ENCODE assay signal across 8 cellular contexts in genomic region chr6:7390218-7390878, GRCh38. TPM values are rescaled to one million over a fixed set of nuclear protein-coding genes. Genes with fewer than 3 reads are reported as not detected.
DNase-seq lines count a peak whose midpoint lies in the region; ATAC-seq and TF ChIP-seq lines count a peak whose summit lies in the region.

No MANE protein-coding gene starts in this region.

- peaks cover 19% of the 10 kb centered on the region for H3F3A ChIP-seq in MM.1S (ENCODE audit: insufficient read depth, low read length)

- no peaks in the 10 kb centered on the region for H3K9me3 ChIP-seq in MM.1S (replicated peaks; ENCODE audit: insufficient read depth, low read length)

- H3K9me3 Mint-ChIP-seq in chondrocyte (ENCODE audit: low read depth), result no peaks in the 10 kb centered on the region
- no peaks in the 10 kb centered on the region for H3K9me3 Mint-ChIP-seq in naive thymus-derived CD8-positive, alpha-beta T cell

- H3K79me2 ChIP-seq in MM.1S (ENCODE audit: low read length), result peaks cover 25% of the 10 kb centered on the region

- H3K4me3 ChIP-seq in MM.1S (ENCODE audit: low read length), result peak overlapping the region; percentile 84

- peaks cover 50% of the 10 kb centered on the region for H3K4me1 Mint-ChIP-seq in chondrocyte (ENCODE audit: low read depth)
- H3K4me1 Mint-ChIP-seq in naive thymus-derived CD8-positive, alpha-beta T cell, result peaks cover 26 to 52% (median 50%) of the 10 kb centered on the region in 4 donors

- DNase-seq in ELF-1 (ENCODE audit: low read depth, low spot score) (peak; percentile 25), MM.1S (no peak), chondrocyte (ENCODE audit: low spot score) (no peak), C1 segment of cervical spinal cord (lab: John Stamatoyannopoulos, UW) (no peak), left colon (no peak), NCI-H2081 treated with DMSO at 0.1 percent for 48 hours (lab: John Stamatoyannopoulos, UW) (no peak)
- no peak for DNase-seq in naive thymus-derived CD8-positive, alpha-beta T cell

- ATAC-seq in GM21576 (IDR thresholded peaks at IDR 0.05; ENCODE audit: unreplicated experiment) (peak; percentile 18), left colon (no peak)
- ATAC-seq in naive thymus-derived CD8-positive, alpha-beta T cell, result peak; percentile 7 to 10

- intact Hi-C loops in left colon (cut with DNase I, micrococcal nuclease), result loop anchor here in 1 of 2 donors (10.0 kb wide), 1 partner anchor 106 kb away; no protein-coding TSS in a partner anchor

- H3K4me2 ChIP-seq in MM.1S (ENCODE audit: low read depth, low read length), result peak overlapping the region; percentile 75

- peaks cover 11% of the 10 kb centered on the region for H3K4me1 ChIP-seq in MM.1S (ENCODE audit: low read length)

- H3K4me3 Mint-ChIP-seq in chondrocyte (ENCODE audit: unreplicated experiment), result peak overlapping the region; percentile 90
- peak overlapping the region; percentile 83 to 98 (median 96) for H3K4me3 Mint-ChIP-seq in naive thymus-derived CD8-positive, alpha-beta T cell

- no peaks in the 10 kb centered on the region for H4K20me1 ChIP-seq in MM.1S (ENCODE audit: insufficient read depth, low read length)

- POLR2A ChIA-PET in naive thymus-derived CD8-positive, alpha-beta T cell (lab: Charles Lee), result interaction anchor here (1.3 to 3.4 kb wide), 4 partner anchors 10 to 200 kb away, joined by 3 to 16 read pairs (median 10); partner anchors contain the start of genes SNRNP48 and SSR1

- no peaks in the 10 kb centered on the region for H3K36me3 ChIP-seq in MM.1S (replicated peaks; ENCODE audit: insufficient read depth, low read length)

- peak overlapping the region; percentile 93 for H3K9ac ChIP-seq in MM.1S (ENCODE audit: low read length)

- TF ChIP-seq CTCF in MM.1S (IDR thresholded peaks at IDR 0.05; ENCODE audit: low read length) (peak; percentile 30), chondrocyte (IDR thresholded peaks at IDR 0.05) (peak; percentile 56)

- H3K36me3 Mint-ChIP-seq in chondrocyte (ENCODE audit: low read depth), result peaks cover 12% of the 10 kb centered on the region
- peaks cover 0 to 32% (median 6%) of the 10 kb centered on the region in 3 donors for H3K36me3 Mint-ChIP-seq in naive thymus-derived CD8-positive, alpha-beta T cell

- H3K9me2 ChIP-seq in MM.1S (replicated peaks; ENCODE audit: insufficient read depth, low read length), result no peaks in the 10 kb centered on the region

- H3K27me3 ChIP-seq in MM.1S (replicated peaks; ENCODE audit: insufficient read depth, low read length), result no peaks in the 10 kb centered on the region

- H2AFZ ChIP-seq in MM.1S (ENCODE audit: low read length), result peak overlapping the region; percentile 83

- H3K27me3 Mint-ChIP-seq in chondrocyte (ENCODE audit: low read depth), result no peaks in the 10 kb centered on the region
- no peaks in the 10 kb centered on the region for H3K27me3 Mint-ChIP-seq in naive thymus-derived CD8-positive, alpha-beta T cell

- peak overlapping the region; percentile 94 for H3K27ac Mint-ChIP-seq in chondrocyte (ENCODE audit: unreplicated experiment)
- peak overlapping the region; percentile 94 to 100 (median 99) for H3K27ac Mint-ChIP-seq in naive thymus-derived CD8-positive, alpha-beta T cell

- peak overlapping the region; percentile 99 for H3K27ac ChIP-seq in MM.1S (ENCODE audit: low read length)

RNA-seq across cellular contexts. Expression of gene RIOK1, which starts 0.7 kb away (rescaled TPM):
- total RNA-seq in chondrocyte (13.7 to 24.5 TPM (median 14.4 TPM) in 3 replicates), left colon (10 to 100 TPM; 11.8 to 15.6 TPM)
- total RNA-seq in naive thymus-derived CD8-positive, alpha-beta T cell, result 10 to 100 TPM; 29.9 to 30.4 TPM
- 10 to 100 TPM; 18.1 to 24.4 (median 20.2) TPM for polyA plus RNA-seq in naive thymus-derived CD8-positive, alpha-beta T cell

RNA-seq across cellular contexts. Expression of gene CAGE1, which starts 0.8 kb away (rescaled TPM):
- total RNA-seq in chondrocyte (not detected in 3 replicates), left colon (under 1 TPM in 1 of 2 donors, not detected in 1; 0.08 TPM)
- under 1 TPM; 0.16 to 0.63 TPM for total RNA-seq in naive thymus-derived CD8-positive, alpha-beta T cell
- not detected for polyA plus RNA-seq in naive thymus-derived CD8-positive, alpha-beta T cell
